8 cellular contexts compared by ENCODE assay signal in genomic region chr3:23916886-23917815, GRCh38. TPM values are rescaled to one million over a fixed set of nuclear protein-coding genes. Genes with fewer than 3 reads are reported as not detected.
DNase-seq lines count a peak whose midpoint lies in the region; ATAC-seq and TF ChIP-seq lines count a peak whose summit lies in the region.

Gene NKIRAS1 (minus strand): TSS chr3:23916990. CDS start chr3:23910904, 6,086 bp downstream.
Gene RPL15 (plus strand): TSS chr3:23917132. CDS start chr3:23917860, 728 bp downstream.

- DNase-seq in ELF-1 (ENCODE audit: low read depth, low spot score): peak; percentile 98
- peak; percentile 86 for DNase-seq in GOT3 (lab: John Stamatoyannopoulos, UW)
- DNase-seq in LNCaP clone FGC (ENCODE audit: low read depth): peak; percentile 90
- peak; percentile 89 for DNase-seq in RWPE1 (ENCODE audit: low spot score)
- DNase-seq in activated effector memory CD4-positive, alpha-beta T cell treated with Interleukin-2 at 50 U/mL for 16 hours: peak; percentile 96
- DNase-seq in fibroblast of the aortic adventitia (ENCODE audit: low read depth): peak; percentile 96
- peak; percentile 96 for DNase-seq in nephron progenitor cell
- DNase-seq in stimulated activated naive CD8-positive, alpha-beta T cell treated with anti-CD3 and anti-CD28 coated beads, Interleukin-15, amount 100 ng/mL, for 72 hours: peak; percentile 95 to 98

- H3K27me3 Mint-ChIP-seq in nephron progenitor cell (ENCODE audit: low read depth, poor library complexity): no peaks in the 10 kb centered on the region
- no peaks in the 10 kb centered on the region for H3K27me3 Mint-ChIP-seq in stimulated activated naive CD8-positive, alpha-beta T cell treated with anti-CD3 and anti-CD28 coated beads, Interleukin-15, amount 100 ng/mL, for 72 hours

- CTCF ChIA-PET in RWPE1 (lab: Yijun Ruan, JAX): interaction anchor here (0.6 kb wide), 2 partner anchors 21 to 104 kb away, joined by 3 to 6 read pairs; no protein-coding TSS in a partner anchor

- peak; percentile 95 for ATAC-seq in stimulated activated naive CD8-positive, alpha-beta T cell treated with anti-CD3 and anti-CD28 coated beads, Interleukin-15, amount 100 ng/mL, for 72 hours

- H3K4me3 Mint-ChIP-seq in nephron progenitor cell: peak within 1 kb of the TSS; percentile 100
- H3K4me3 Mint-ChIP-seq in stimulated activated naive CD8-positive, alpha-beta T cell treated with anti-CD3 and anti-CD28 coated beads, Interleukin-15, amount 100 ng/mL, for 72 hours: peak within 1 kb of the TSS; percentile 96 to 98

- H3K27ac Mint-ChIP-seq in nephron progenitor cell: peak within 1 kb of the TSS; percentile 100
- H3K27ac Mint-ChIP-seq in stimulated activated naive CD8-positive, alpha-beta T cell treated with anti-CD3 and anti-CD28 coated beads, Interleukin-15, amount 100 ng/mL, for 72 hours: peak within 1 kb of the TSS; percentile 99 to 100

- peaks cover 62% of the 10 kb centered on the region for H3K4me1 Mint-ChIP-seq in nephron progenitor cell
- H3K4me1 Mint-ChIP-seq in stimulated activated naive CD8-positive, alpha-beta T cell treated with anti-CD3 and anti-CD28 coated beads, Interleukin-15, amount 100 ng/mL, for 72 hours: peaks cover 51% of the 10 kb centered on the region

- peak within 1 kb of the TSS; percentile 86 for H3K27ac ChIP-seq in RWPE1

- H3K4me3 ChIP-seq in LNCaP clone FGC (ENCODE audit: low read depth, low read length) (peak within 1 kb of the TSS; percentile 90), fibroblast of the aortic adventitia (ENCODE audit: low read depth, low read length) (peak within 1 kb of the TSS; percentile 91)

- H3K9me3 Mint-ChIP-seq in nephron progenitor cell: peaks cover 4% of the 10 kb centered on the region
- no peaks in the 10 kb centered on the region for H3K9me3 Mint-ChIP-seq in stimulated activated naive CD8-positive, alpha-beta T cell treated with anti-CD3 and anti-CD28 coated beads, Interleukin-15, amount 100 ng/mL, for 72 hours

- peaks cover 57% of the 10 kb centered on the region for H3K36me3 Mint-ChIP-seq in nephron progenitor cell (ENCODE audit: low read depth)

- TF ChIP-seq CTCF in LNCaP clone FGC (IDR thresholded peaks at IDR 0.05; ENCODE audit: control insufficient read depth, extremely low read depth, insufficient read depth) (no peak), RWPE1 (conservative IDR thresholded peaks at IDR 0.05; ENCODE audit: low read depth) (no peak), fibroblast of the aortic adventitia (IDR thresholded peaks at IDR 0.05; ENCODE audit: insufficient read depth, low read length) (peak; percentile 73), nephron progenitor cell (IDR thresholded peaks at IDR 0.05) (peak; percentile 39)

- POLR2A ChIA-PET in RWPE1 (lab: Yijun Ruan, JAX; ENCODE audit: low non-redundant PET): interaction anchor here (1.0 to 1.2 kb wide), 2 partner anchors 27 to 29 kb away, joined by 3 to 7 read pairs; no protein-coding TSS in a partner anchor

RNA-seq across cellular contexts. Expression of gene NKIRAS1, which starts in this region (rescaled TPM):
- total RNA-seq in fibroblast of the aortic adventitia (ENCODE audit: low replicate concordance): 20.9 and 35.8 TPM in 2 replicates

RNA-seq across cellular contexts. Expression of gene RPL15, which starts in this region (rescaled TPM):
- 529 and 2,953 TPM in 2 replicates for total RNA-seq in fibroblast of the aortic adventitia (ENCODE audit: low replicate concordance)

Comparison
In these comparisons a context has a peak if more than half of its experiments do, and no peak if none do; other contexts are left out.
1. Peak in every context shown above with its lines: DNase-seq, ATAC-seq, H3K4me3 ChIP-seq and H3K27ac ChIP-seq.
2. CTCF ChIP-seq: peak in fibroblast of the aortic adventitia (single experiment) and nephron progenitor cell (single experiment); none in LNCaP clone FGC (single experiment) and RWPE1 (single experiment).